35 cellular contexts compared by ENCODE assay signal in the genomic region with DNA sequence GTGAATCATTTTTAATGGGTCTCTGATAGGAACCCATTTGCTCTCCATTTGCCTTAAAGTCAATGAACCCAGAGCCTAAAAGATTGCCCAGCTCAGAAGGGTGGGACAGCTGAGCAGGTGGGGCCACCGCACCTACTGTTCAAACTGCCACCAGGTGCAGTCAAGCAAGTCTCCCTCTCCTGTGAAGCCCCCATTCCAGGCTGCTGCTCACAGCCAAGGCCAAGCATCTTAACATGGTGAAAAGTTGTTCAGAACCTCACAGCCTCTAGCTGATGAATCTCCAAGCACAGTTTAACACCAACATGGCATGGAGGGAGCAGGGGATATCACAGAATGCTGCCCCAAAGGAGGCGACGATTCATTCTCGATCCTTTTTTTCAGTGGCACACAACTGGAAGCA. TPM values are rescaled to one million over a fixed set of nuclear protein-coding genes. Genes with fewer than 3 reads are reported as not detected.
"Had no signal": no experiment of that assay in that cellular context is flagged by ENCODE, and none has a peak within 500 bp of the region (broad histone marks: within the 10 kb centered on the region; RNA-seq: fewer than 3 reads in every experiment).

No MANE protein-coding gene starts in this region.

- DNase-seq: activated B cell treated with CpG ODN at 0.5 μM for 24 hours; activated CD4-positive, alpha-beta memory T cell treated with anti-CD3 and anti-CD28 coated beads for 36 hours; activated CD4-positive, alpha-beta T cell treated with anti-CD3 and anti-CD28 coated beads for 4 hours; activated CD4-positive, alpha-beta T cell treated with anti-CD3 and anti-CD28 coated beads, Interleukin-2, amount 10 ng/mL, durations not matched to agents 24 days and 14 days; activated CD4-positive, alpha-beta T cell treated with anti-CD3 and anti-CD28 coated beads, Interleukin-2, amount 50 U/mL, for 1 hour; activated CD4-positive, alpha-beta T cell treated with anti-CD3 and anti-CD28 coated beads, Interleukin-2, amount 50 U/mL, for 4 hours; activated CD4-positive, CD25-positive, alpha-beta regulatory T cell treated with anti-CD3 and anti-CD28 coated beads, Interleukin-2, amount 50 U/mL, for 72 hours; activated CD8-positive, alpha-beta memory T cell treated with anti-CD3 and anti-CD28 coated beads, Interleukin-2, amount 50 U/mL, for 4 hours; activated effector memory CD4-positive, alpha-beta T cell treated with anti-CD3 and anti-CD28 coated beads, Interleukin-2, amount 50 U/mL, for 16 hours; activated gamma-delta T cell treated with Interleukin-2 at 50 U/mL for 16 hours; activated naive CD4-positive, alpha-beta T cell; activated naive CD4-positive, alpha-beta T cell treated with anti-CD3 and anti-CD28 coated beads for 36 hours; activated naive CD4-positive, alpha-beta T cell treated with anti-CD3 and anti-CD28 coated beads, Interleukin-2, amount 50 U/mL, for 16 hours; activated naive CD8-positive, alpha-beta T cell treated with anti-CD3 and anti-CD28 coated beads for 36 hours; activated T-cell treated with anti-CD3 and anti-CD28 coated beads for 4 hours; activated T-cell treated with anti-CD3 and anti-CD28 coated beads, Interleukin-2, amount 50 U/mL, for 1 hour; activated T-cell treated with anti-CD3 and anti-CD28 coated beads, Interleukin-2, amount 50 U/mL, for 4 hours; activated T-cell treated with anti-CD3 and anti-CD28 coated beads, Interleukin-2, amount 50 U/mL, for 72 hours; adrenal gland; amniotic stem cell; aorta; body of pancreas; brain microvascular endothelial cell; central memory CD4-positive, alpha-beta T cell; SW 1271; T-helper 1 cell; T-helper 9 cell had no signal

- H3K9me3 ChIP-seq: adrenal gland, body of pancreas, breast epithelium had no signal

- H3K27me3 ChIP-seq: adrenal gland, body of pancreas, brain microvascular endothelial cell, breast epithelium had no signal

- H3K9me3 Mint-ChIP-seq: activated B cell treated with CpG ODN at 0.5 μM for 24 hours; activated CD4-positive, alpha-beta memory T cell treated with anti-CD3 and anti-CD28 coated beads for 36 hours; activated CD4-positive, alpha-beta T cell treated with anti-CD3 and anti-CD28 coated beads, Interleukin-2, amount 10 ng/mL, durations not matched to agents 24 days and 14 days; activated naive CD4-positive, alpha-beta T cell treated with anti-CD3 and anti-CD28 coated beads for 36 hours; activated naive CD4-positive, alpha-beta T cell treated with anti-CD3 and anti-CD28 coated beads, Interleukin-2, amount 50 U/mL, for 72 hours; activated naive CD8-positive, alpha-beta T cell treated with anti-CD3 and anti-CD28 coated beads for 36 hours; activated T-cell treated with anti-CD3 and anti-CD28 coated beads, Interleukin-2, amount 50 U/mL, for 4 hours; activated T-cell treated with anti-CD3 and anti-CD28 coated beads, Interleukin-2, amount 50 U/mL, for 72 hours; activated T-helper 1 cell treated with anti-CD3 and anti-CD28 coated beads, Interleukin-12 subunit alpha, Interleukin-12 subunit beta, Interleukin-2, Interleukin-4 antibody, amounts not matched to agents 30 ng/mL and 10 ng/mL and 1 ng/mL, durations not matched to agents 14 hours and 24 hours and 36 hours; activated T-helper 17 cell treated with anti-CD3 and anti-CD28 coated beads, Interleukin-2, amount 50 U/mL, for 72 hours; T-helper 1 cell treated with Interleukin-12 subunit alpha and Interleukin-12 subunit beta and Interleukin-4 antibody, amounts not matched to agents 30 μg/mL and 1 μg/mL, for 36 hours had no signal

- H3K27ac Mint-ChIP-seq: activated B cell treated with CpG ODN at 0.5 μM for 24 hours; activated CD4-positive, alpha-beta memory T cell treated with anti-CD3 and anti-CD28 coated beads for 36 hours; activated CD4-positive, alpha-beta T cell treated with anti-CD3 and anti-CD28 coated beads, Interleukin-2, amount 10 ng/mL, durations not matched to agents 24 days and 14 days; activated naive CD4-positive, alpha-beta T cell treated with anti-CD3 and anti-CD28 coated beads for 36 hours; activated naive CD4-positive, alpha-beta T cell treated with anti-CD3 and anti-CD28 coated beads, Interleukin-2, amount 50 U/mL, for 72 hours; activated naive CD8-positive, alpha-beta T cell treated with anti-CD3 and anti-CD28 coated beads for 36 hours; activated T-cell treated with anti-CD3 and anti-CD28 coated beads, Interleukin-2, amount 50 U/mL, for 72 hours; activated T-helper 1 cell treated with anti-CD3 and anti-CD28 coated beads, Interleukin-12 subunit alpha, Interleukin-12 subunit beta, Interleukin-2, Interleukin-4 antibody, amounts not matched to agents 30 ng/mL and 10 ng/mL and 1 ng/mL, durations not matched to agents 14 hours and 24 hours and 36 hours; activated T-helper 17 cell treated with anti-CD3 and anti-CD28 coated beads, Interleukin-2, amount 50 U/mL, for 72 hours; T-helper 1 cell treated with Interleukin-12 subunit alpha and Interleukin-12 subunit beta and Interleukin-4 antibody, amounts not matched to agents 30 μg/mL and 1 μg/mL, for 36 hours had no signal

- H3K4me1 ChIP-seq: adrenal gland, body of pancreas, breast epithelium had no signal

- H3K4me3 Mint-ChIP-seq: activated B cell treated with CpG ODN at 0.5 μM for 24 hours; activated CD4-positive, alpha-beta memory T cell treated with anti-CD3 and anti-CD28 coated beads for 36 hours; activated CD4-positive, alpha-beta T cell treated with anti-CD3 and anti-CD28 coated beads, Interleukin-2, amount 10 ng/mL, durations not matched to agents 24 days and 14 days; activated naive CD4-positive, alpha-beta T cell treated with anti-CD3 and anti-CD28 coated beads for 36 hours; activated naive CD8-positive, alpha-beta T cell treated with anti-CD3 and anti-CD28 coated beads for 36 hours; activated T-cell treated with anti-CD3 and anti-CD28 coated beads, Interleukin-2, amount 50 U/mL, for 4 hours; activated T-cell treated with anti-CD3 and anti-CD28 coated beads, Interleukin-2, amount 50 U/mL, for 72 hours; activated T-helper 1 cell treated with anti-CD3 and anti-CD28 coated beads, Interleukin-12 subunit alpha, Interleukin-12 subunit beta, Interleukin-2, Interleukin-4 antibody, amounts not matched to agents 30 ng/mL and 10 ng/mL and 1 ng/mL, durations not matched to agents 14 hours and 24 hours and 36 hours; activated T-helper 17 cell treated with anti-CD3 and anti-CD28 coated beads, Interleukin-2, amount 50 U/mL, for 72 hours; T-helper 1 cell treated with Interleukin-12 subunit alpha and Interleukin-12 subunit beta and Interleukin-4 antibody, amounts not matched to agents 30 μg/mL and 1 μg/mL, for 36 hours had no signal

- H3K27me3 Mint-ChIP-seq: activated CD4-positive, alpha-beta T cell treated with anti-CD3 and anti-CD28 coated beads, Interleukin-2, amount 10 ng/mL, durations not matched to agents 24 days and 14 days had no signal

- H3K36me3 Mint-ChIP-seq: activated CD4-positive, alpha-beta memory T cell treated with anti-CD3 and anti-CD28 coated beads for 36 hours; activated naive CD4-positive, alpha-beta T cell treated with anti-CD3 and anti-CD28 coated beads, Interleukin-2, amount 50 U/mL, for 72 hours; activated naive CD8-positive, alpha-beta T cell treated with anti-CD3 and anti-CD28 coated beads for 36 hours had no signal

- H3K4me1 Mint-ChIP-seq: activated B cell treated with CpG ODN at 0.5 μM for 24 hours; activated CD4-positive, alpha-beta T cell treated with anti-CD3 and anti-CD28 coated beads, Interleukin-2, amount 10 ng/mL, durations not matched to agents 24 days and 14 days; activated naive CD8-positive, alpha-beta T cell treated with anti-CD3 and anti-CD28 coated beads for 36 hours; activated T-helper 17 cell treated with anti-CD3 and anti-CD28 coated beads, Interleukin-2, amount 50 U/mL, for 72 hours had no signal

- H3K27ac ChIP-seq: adrenal gland, body of pancreas, brain microvascular endothelial cell, breast epithelium, VCaP had no signal

RNA-seq across cellular contexts. Expression of a gene that starts 29.5 kb away (rescaled TPM):
- total RNA-seq: activated B cell treated with CpG ODN at 0.5 μM for 24 hours; activated CD4-positive, alpha-beta memory T cell treated with anti-CD3 and anti-CD28 coated beads for 36 hours; activated CD4-positive, alpha-beta T cell treated with anti-CD3 and anti-CD28 coated beads, Interleukin-2, amount 10 ng/mL, durations not matched to agents 24 days and 14 days; activated CD8-positive, alpha-beta memory T cell treated with anti-CD3 and anti-CD28 coated beads for 36 hours; activated naive CD4-positive, alpha-beta T cell treated with anti-CD3 and anti-CD28 coated beads for 36 hours; activated naive CD4-positive, alpha-beta T cell treated with anti-CD3 and anti-CD28 coated beads, Interleukin-2, amount 50 U/mL, for 72 hours; activated naive CD8-positive, alpha-beta T cell treated with anti-CD3 and anti-CD28 coated beads for 36 hours; activated T-cell treated with anti-CD3 and anti-CD28 coated beads, Interleukin-2, amount 50 U/mL, for 4 hours; activated T-cell treated with anti-CD3 and anti-CD28 coated beads, Interleukin-2, amount 50 U/mL, for 72 hours; activated T-helper 1 cell treated with anti-CD3 and anti-CD28 coated beads, Interleukin-12 subunit alpha, Interleukin-12 subunit beta, Interleukin-2, Interleukin-4 antibody, amounts not matched to agents 30 ng/mL and 10 ng/mL and 1 ng/mL, durations not matched to agents 14 hours and 24 hours and 36 hours; activated T-helper 17 cell treated with anti-CD3 and anti-CD28 coated beads, Interleukin-2, amount 50 U/mL, for 72 hours; T-helper 2 cell treated with Interferon-gamma antibody and Interleukin-4, amounts not matched to agents 100 ng/mL and 5 ng/mL, for 36 hours had no signal
